Comparison of ENCODE assay signal across 8 cellular contexts in genomic region chr12:948238-948637, GRCh38. TPM values are rescaled to one million over a fixed set of nuclear protein-coding genes. Genes with fewer than 3 reads are reported as not detected.
DNase-seq lines count a peak whose midpoint lies in the region; ATAC-seq, FAIRE-seq and TF ChIP-seq lines count a peak whose summit lies in the region.

No MANE protein-coding gene starts in this region.

- in situ Hi-C loops in GM12878 (cut with MboI), result loop anchor here (5.0 kb wide), 1 partner anchor 371 kb away; no protein-coding TSS in a partner anchor

- no peaks in the 10 kb centered on the region for H4K20me1 ChIP-seq in GM12878 (ENCODE audit: control insufficient read depth, insufficient read depth)

- peaks cover 35% of the 10 kb centered on the region for H3K79me2 ChIP-seq in GM12878 (ENCODE audit: control insufficient read depth, insufficient read depth, low read length)

- no peaks in the 10 kb centered on the region for H3K27me3 ChIP-seq in heart right ventricle
- no peaks in the 10 kb centered on the region for H3K27me3 ChIP-seq in right cardiac atrium (ENCODE audit: control insufficient read depth, insufficient read depth)
- no peaks in the 10 kb centered on the region for H3K27me3 ChIP-seq in GM12878 (replicated peaks in 1 of 2; ENCODE audit: control insufficient read depth in 2 of 2, insufficient read depth in 2 of 2, low read length in 1 of 2)
- no peaks in the 10 kb centered on the region for H3K27me3 ChIP-seq in liver (ENCODE audit: control insufficient read depth in 4 of 4, insufficient read depth in 4 of 4, low read length in 3 of 4)
- H3K27me3 ChIP-seq in upper lobe of left lung, result no peaks in the 10 kb centered on the region

- CTCF ChIA-PET in GM12878 (lab: Yijun Ruan, JAX), result interaction anchor here (1.2 to 2.4 kb wide), 3 partner anchors 11 to 372 kb away, joined by 4 to 13 read pairs (median 11); no protein-coding TSS in a partner anchor

- TF ChIP-seq EP300 in GM12878 (IDR thresholded peaks at IDR 0.05; ENCODE audit: borderline replicate concordance in 1 of 2, control insufficient read depth in 1 of 2, low read depth in 2 of 2, low read length in 2 of 2) (no peak), upper lobe of left lung (IDR thresholded peaks at IDR 0.05) (no peak)

- no peak for FAIRE-seq in GM12878 (lab: Jason Lieb, UNC)

- 91 to 93% methylated on average over 9 of the region's 9 CpGs for WGBS in heart right ventricle, 2 donors
- WGBS in right cardiac atrium, result 92% methylated on average over 9 of the region's 9 CpGs
- WGBS in GM12878 (ENCODE audit: insufficient coverage, insufficient replicate concordance, low lambda C conversion rate, missing lambda C conversion rate), result 92% methylated on average over 9 of the region's 9 CpGs
- 87% methylated on average over 9 of the region's 9 CpGs for WGBS in liver
- WGBS in upper lobe of left lung, 2 donors, result 85 to 86% methylated on average over 9 of the region's 9 CpGs

- H3K9me3 ChIP-seq in heart right ventricle (no peaks in the 10 kb centered on the region), right cardiac atrium (ENCODE audit: control insufficient read depth, low read length) (no peaks in the 10 kb centered on the region), GM12878 (replicated peaks; ENCODE audit: control insufficient read depth, insufficient read depth, low read length) (no peaks in the 10 kb centered on the region), liver (ENCODE audit: control insufficient read depth in 4 of 4, low read length in 3 of 4) (no peaks in the 10 kb centered on the region), upper lobe of left lung (no peaks in the 10 kb centered on the region)

- SMC1A ChIA-PET in GM12878 (lab: Charles Lee; ENCODE audit: uncharacterized antibody, unreplicated experiment), result interaction anchor here (1.2 to 1.4 kb wide), 3 partner anchors 42 to 635 kb away, joined by 3 to 4 read pairs (median 3); no protein-coding TSS in a partner anchor

- intact Hi-C loops in heart right ventricle (cut with DNase I) (loop anchor here in 7 of 10 donors (2.0 to 10.0 kb wide), 11 partner anchors 36 to 639 kb away; partner anchors contain the start of genes WNK1 (in 3 of the 7) and ERC1 (in 2 of the 7)), right cardiac atrium (cut with DNase I) (loop anchor here in 3 of 4 donors (2.0 to 10.0 kb wide), 3 partner anchors 373 to 383 kb away; no protein-coding TSS in a partner anchor), GM12878 (cut with micrococcal nuclease; ENCODE audit: unreplicated experiment) (loop anchor here (2.0 to 5.0 kb wide), 3 partner anchors 126 to 379 kb away; no protein-coding TSS in a partner anchor)

- H3K9ac ChIP-seq in GM12878 (ENCODE audit: control insufficient read depth, insufficient read depth, low read length) (no peak overlapping the region), liver (ENCODE audit: low read depth in 1 of 2, low read length in 2 of 2) (no peak overlapping the region)

- H3K4me3 ChIP-seq in heart right ventricle, result peak overlapping the region; percentile 54 to 96 (median 78)
- H3K4me3 ChIP-seq in right cardiac atrium (ENCODE audit: low read length), result no peak overlapping the region
- peak overlapping the region; percentile 91 for H3K4me3 ChIP-seq in GM12878
- H3K4me3 ChIP-seq in liver (ENCODE audit: low read depth in 1 of 3, low read length in 3 of 3), result peak overlapping the region in 2 of 3 donors; percentile 79 to 91
- H3K4me3 ChIP-seq in upper lobe of left lung, result peak overlapping the region in 3 of 4 donors; percentile 60 to 95 (median 94)

- H2AFZ ChIP-seq in GM12878 (ENCODE audit: control insufficient read depth, low read depth, low read length), result no peak overlapping the region

- TF ChIP-seq POLR2A in GM12878 (IDR thresholded peaks at IDR 0.05; ENCODE audit: low read depth, low read length) (no peak), upper lobe of left lung (IDR thresholded peaks at IDR 0.05) (no peak)

- no peak for TF ChIP-seq CTCF in heart right ventricle (IDR thresholded peaks at IDR 0.05)
- TF ChIP-seq CTCF in GM12878 (IDR thresholded peaks at IDR 0.05 in 2 of 3, conservative IDR thresholded peaks at IDR 0.05 in 1 of 3; ENCODE audit: control insufficient read depth in 2 of 3, extremely low read depth in 1 of 3, insufficient read depth in 1 of 3, low read depth in 3 of 3, low read length in 3 of 3), result no peak
- no peak for TF ChIP-seq CTCF in liver (IDR thresholded peaks at IDR 0.05; ENCODE audit: low read depth, low read length, missing input control)
- no peak for TF ChIP-seq CTCF in upper lobe of left lung (IDR thresholded peaks at IDR 0.05)

- RAD21 ChIA-PET in GM12878 (lab: Charles Lee; ENCODE audit: unreplicated experiment), result interaction anchor here (0.5 to 2.2 kb wide), 5 partner anchors 42 to 280 kb away, joined by 3 to 13 read pairs (median 6); partner anchors contain the start of gene WNK1

- peaks cover 0 to 18% (median 0%) of the 10 kb centered on the region in 9 donors for H3K36me3 ChIP-seq in heart right ventricle
- no peaks in the 10 kb centered on the region for H3K36me3 ChIP-seq in GM12878 (ENCODE audit: control insufficient read depth in 2 of 2, insufficient read depth in 2 of 2, low read length in 1 of 2)
- H3K36me3 ChIP-seq in liver (ENCODE audit: control insufficient read depth in 4 of 4, insufficient read depth in 3 of 4, low read depth in 1 of 4, low read length in 3 of 4), result peaks cover 0 to 2% (median 1%) of the 10 kb centered on the region in 4 donors
- H3K36me3 ChIP-seq in upper lobe of left lung, result peaks cover 0 to 8% (median 0%) of the 10 kb centered on the region in 4 donors

- POLR2A ChIA-PET in GM12878 (lab: Charles Lee), result no interaction called here

- H3K4me2 ChIP-seq in GM12878 (ENCODE audit: control insufficient read depth, insufficient read depth), result peak overlapping the region; percentile 56

- ATAC-seq in heart right ventricle (no peak), right cardiac atrium (no peak), GM12878 (no peak), upper lobe of left lung (ENCODE audit: low FRiP score in 2 of 2) (no peak)

- H3K27ac ChIP-seq in heart right ventricle (peak overlapping the region in 9 of 10 donors; percentile 85 to 96 (median 92)), right cardiac atrium (ENCODE audit: low read length) (no peak overlapping the region), GM12878 (ENCODE audit: control insufficient read depth, insufficient read depth) (no peak overlapping the region), liver (ENCODE audit: low read depth in 1 of 2, low read length in 2 of 2) (no peak overlapping the region), upper lobe of left lung (peak overlapping the region in 1 of 4 donors; percentile 90)

- BruUV-seq in GM12878 (replicated peaks; lab: Mats Ljungman, UMichigan), result no TSS peak

- TF ChIP-seq RAD21 in GM12878 (IDR thresholded peaks at IDR 0.05; ENCODE audit: insufficient read depth, low read depth, low read length), result no peak
- TF ChIP-seq RAD21 in liver (IDR thresholded peaks at IDR 0.05), result no peak

- DNase-seq in heart right ventricle (no peak), right cardiac atrium (no peak), GM12878 (ENCODE audit: low read depth, low spot score) (no peak), upper lobe of left lung (no peak), NCI-H1105 (lab: John Stamatoyannopoulos, UW) (no peak), NOMO-1 treated with dmso at 0.1 percent for 144 hours (lab: John Stamatoyannopoulos, UW; ENCODE audit: unreplicated experiment) (no peak), NCI-H446 treated with DMSO at 0.1 percent for 48 hours (lab: John Stamatoyannopoulos, UW) (no peak)

- peaks cover 0 to 34% (median 11%) of the 10 kb centered on the region in 9 donors for H3K4me1 ChIP-seq in heart right ventricle
- peaks cover 2% of the 10 kb centered on the region for H3K4me1 ChIP-seq in right cardiac atrium (ENCODE audit: control insufficient read depth, insufficient read depth, low read length)
- H3K4me1 ChIP-seq in GM12878 (ENCODE audit: control insufficient read depth, insufficient read depth, low read length), result peaks cover 6% of the 10 kb centered on the region
- peaks cover 3 to 17% (median 8%) of the 10 kb centered on the region in 4 donors for H3K4me1 ChIP-seq in liver (ENCODE audit: control insufficient read depth in 4 of 4, insufficient read depth in 4 of 4, low read length in 3 of 4)
- peaks cover 12 to 23% (median 13%) of the 10 kb centered on the region in 4 donors for H3K4me1 ChIP-seq in upper lobe of left lung

RNA-seq across cellular contexts. Expression of gene RAD52, which starts 1.3 kb away (rescaled TPM):
- 1 to 10 TPM; 4.8 to 9.6 (median 6.1) TPM for total RNA-seq in heart right ventricle
- polyA plus RNA-seq in heart right ventricle, result 10 to 100 TPM in 1 of 2 donors, 1 to 10 TPM in 1; 4.1 to 14.8 TPM
- total RNA-seq in right cardiac atrium, result 1 to 10 TPM; 8.1 to 10.0 (median 9.3) TPM
- 4.3 TPM for polyA plus RNA-seq in right cardiac atrium
- 80.3 and 81.5 TPM in 2 replicates for total RNA-seq in GM12878 (2013; cell fraction: nucleolus; rRNA removed)
- total RNA-seq in GM12878 (2014; rRNA removed), result 10.2 and 10.7 TPM in 2 replicates
- 9.3 and 11.4 TPM in 2 replicates for total RNA-seq in GM12878 (2014; rRNA removed; fragmentation: Illumina TruSeq; extraction: Trizol)
- total RNA-seq in GM12878 (2021), result 6.5 and 6.6 TPM in 2 replicates
- polyA plus RNA-seq in GM12878 (2011; ENCODE audit: low read depth), result 4.4 TPM
- 13.1 and 15.7 TPM in 2 replicates for polyA plus RNA-seq in GM12878 (2011; rRNA removed)
- polyA plus RNA-seq in GM12878 (2011; cell fraction: cytosol; rRNA removed), result 10.6 and 16.5 TPM in 2 replicates
- 52.6 and 66.0 TPM in 2 replicates for polyA plus RNA-seq in GM12878 (2011; cell fraction: nucleus; rRNA removed)
- polyA plus RNA-seq in GM12878 (2012), result 4.0 and 8.3 TPM in 2 replicates
- 5.9 and 8.5 TPM in 2 replicates for polyA plus RNA-seq in GM12878 (2014; fragmentation: Illumina TruSeq; extraction: Trizol)
- 1 to 10 TPM; 2.0 to 2.9 TPM for polyA plus RNA-seq in GM12878 (2014; fragmentation: Nextera tagmentation; extraction: Ambion mirVana)
- polyA plus RNA-seq in GM12878 (2014; rRNA removed), result 11.2 and 11.3 TPM in 2 replicates
- 1 to 10 TPM; 7.7 to 9.7 TPM for polyA plus RNA-seq in GM12878 (2016; fragmentation: Nextera tagmentation; extraction: Ambion mirVana)
- polyA minus RNA-seq in GM12878 (2011; rRNA and poly(A)+ RNA removed), result 19.2 and 29.6 TPM in 2 replicates
- 6.3 and 9.3 TPM in 2 replicates for polyA minus RNA-seq in GM12878 (2011; cell fraction: cytosol; rRNA and poly(A)+ RNA removed)
- 16.3 and 21.0 TPM in 2 replicates for polyA minus RNA-seq in GM12878 (2011; cell fraction: nucleus; rRNA and poly(A)+ RNA removed)
- 10 to 100 TPM in 1 of 2 donors, 1 to 10 TPM in 1; 9.3 to 14.2 TPM for total RNA-seq in liver
- polyA plus RNA-seq in liver, result 1 to 10 TPM; 3.7 to 4.0 TPM
- 10 to 100 TPM in 5 of 6 donors, 1 to 10 TPM in 1; 8.2 to 59.7 (median 14.9) TPM for total RNA-seq in upper lobe of left lung

RNA-seq across cellular contexts. Expression of gene ERC1, which starts 42.8 kb away (rescaled TPM):
- total RNA-seq in heart right ventricle (10 to 100 TPM; 37.7 to 67.5 (median 49.5) TPM), right cardiac atrium (10 to 100 TPM; 62.4 to 71.4 (median 65.1) TPM), GM12878 (2014; rRNA removed) (3.2 and 5.0 TPM in 2 replicates), GM12878 (2014; rRNA removed; fragmentation: Illumina TruSeq; extraction: Trizol) (7.0 and 7.2 TPM in 2 replicates), GM12878 (2021) (6.6 and 7.7 TPM in 2 replicates), liver (10 to 100 TPM in 1 of 2 donors, 1 to 10 TPM in 1; 8.0 to 50.2 TPM), upper lobe of left lung (100 to 1,000 TPM in 1 of 6 donors, 10 to 100 TPM in 5; 37.7 to 158 (median 60.1) TPM)
- polyA plus RNA-seq in heart right ventricle (10 to 100 TPM in 1 of 2 donors, 1 to 10 TPM in 1; 6.5 to 23.0 TPM), right cardiac atrium (15.0 TPM), GM12878 (2011; rRNA removed) (8.0 and 9.3 TPM in 2 replicates), GM12878 (2014; fragmentation: Illumina TruSeq; extraction: Trizol) (4.4 and 4.8 TPM in 2 replicates), GM12878 (2014; fragmentation: Nextera tagmentation; extraction: Ambion mirVana) (1 to 10 TPM in 1 of 2 experiments, under 1 TPM in 1; 0.75 to 1.6 TPM), GM12878 (2014; rRNA removed) (2.3 and 2.7 TPM in 2 replicates), GM12878 (2016; fragmentation: Nextera tagmentation; extraction: Ambion mirVana) (1 to 10 TPM; 5.5 to 5.7 TPM), liver (10 to 100 TPM in 1 of 2 donors, 1 to 10 TPM in 1; 6.2 to 12.5 TPM)
- total RNA-seq in GM12878 (2013; cell fraction: nucleolus; rRNA removed), result 68.5 and 75.2 TPM in 2 replicates
- polyA plus RNA-seq in GM12878 (2011; ENCODE audit: low read depth), result 1.6 TPM
- 5.9 and 7.4 TPM in 2 replicates for polyA plus RNA-seq in GM12878 (2011; cell fraction: cytosol; rRNA removed)
- polyA plus RNA-seq in GM12878 (2011; cell fraction: nucleus; rRNA removed), result 6.2 and 6.3 TPM in 2 replicates
- polyA plus RNA-seq in GM12878 (2012), result 1.4 and 2.1 TPM in 2 replicates
- 24.5 and 27.1 TPM in 2 replicates for polyA minus RNA-seq in GM12878 (2011; rRNA and poly(A)+ RNA removed)
- 7.9 and 11.3 TPM in 2 replicates for polyA minus RNA-seq in GM12878 (2011; cell fraction: cytosol; rRNA and poly(A)+ RNA removed)
- 21.9 and 27.0 TPM in 2 replicates for polyA minus RNA-seq in GM12878 (2011; cell fraction: nucleus; rRNA and poly(A)+ RNA removed)

Comparison
In these comparisons a context has a peak if more than half of its experiments do, and no peak if none do; other contexts are left out.
1. H3K27ac ChIP-seq: peak in heart right ventricle (9 of 10); none in right cardiac atrium (single experiment), GM12878 (single experiment) and liver (0 of 2).